In genomic region chr18:79695269-79695668, GRCh38 we compare ENCODE assay signal across 24 cellular contexts. TPM values are rescaled to one million over a fixed set of nuclear protein-coding genes. Genes with fewer than 3 reads are reported as not detected.
DNase-seq lines count a peak whose midpoint lies in the region; ATAC-seq and TF ChIP-seq lines count a peak whose summit lies in the region.
"Had no signal": no experiment of that assay in that cellular context is flagged by ENCODE, and none has a peak within 500 bp of the region (broad histone marks: within the 10 kb centered on the region; RNA-seq: fewer than 3 reads in every experiment).

No MANE protein-coding gene starts in this region.

- WGBS in body of pancreas, 2 donors = 90 to 93% methylated on average over 11 to 13 of the region's 13 CpGs

- peak; percentile 67 for DNase-seq in H7
- peak; percentile 24 for DNase-seq in glomerular visceral epithelial cell (ENCODE audit: extremely low spot score)
- no peak for DNase-seq in neural crest cell (ENCODE audit: low read depth, low spot score)
- no peak for DNase-seq in HPDE6-E6E7 (ENCODE audit: extremely low spot score)
- no peak for DNase-seq in Kasumi-1 (lab: John Stamatoyannopoulos, UW)
- no peak for DNase-seq in body of pancreas
- DNase-seq: activated CD4-positive, alpha-beta T cell treated with anti-CD3 and anti-CD28 coated beads for 1 hour; activated naive CD4-positive, alpha-beta T cell treated with anti-CD3 and anti-CD28 coated beads, Interleukin-2, amount 50 U/mL, for 16 hours; amygdala; CD4-positive, CD25-positive, alpha-beta regulatory T cell; hippocampal formation; immature natural killer cell; KBM-7; left ventricle myocardium superior; MM.1S; natural killer cell; NCI-H1417 treated with DMSO at 0.1 percent for 48 hours; NCI-H2107; NCI-H446 treated with DMSO at 0.1 percent for 48 hours; ovary; stimulated activated CD4-positive, alpha-beta T cell treated with anti-CD3 and anti-CD28 coated beads, Interleukin-4, amount 100 ng/mL, for 1 hour; upper lobe of right lung had no signal

- H3K4me3 Mint-ChIP-seq in neural crest cell = no peak overlapping the region
- H3K4me3 Mint-ChIP-seq: CD4-positive, CD25-positive, alpha-beta regulatory T cell; immature natural killer cell; natural killer cell; stimulated activated effector memory CD8-positive, alpha-beta T cell treated with anti-CD3 and anti-CD28 coated beads, Interleukin-12 subunit alpha, Interleukin-12 subunit beta, amount 100 ng/mL, for 72 hours had no signal

- H3K4me2 ChIP-seq in BLaER1 treated with 17β-estradiol and CSF1 and Interleukin-3, amounts not matched to agents 10 nM and 100 nM = peak overlapping the region in 8 of 11 experiments; percentile 8 to 79 (median 66); a peak in 14 of 22 replicates

- peaks cover 5% of the 10 kb centered on the region for H3K36me3 Mint-ChIP-seq in neural crest cell (ENCODE audit: low read depth)
- H3K36me3 Mint-ChIP-seq: natural killer cell had no signal

- no peaks in the 10 kb centered on the region for H3K9me3 Mint-ChIP-seq in neural crest cell
- H3K9me3 Mint-ChIP-seq: CD4-positive, CD25-positive, alpha-beta regulatory T cell; immature natural killer cell; natural killer cell; stimulated activated effector memory CD8-positive, alpha-beta T cell treated with anti-CD3 and anti-CD28 coated beads, Interleukin-12 subunit alpha, Interleukin-12 subunit beta, amount 100 ng/mL, for 72 hours had no signal

- no peaks in the 10 kb centered on the region for H3K27me3 Mint-ChIP-seq in neural crest cell (ENCODE audit: low read depth)
- H3K27me3 Mint-ChIP-seq: CD4-positive, CD25-positive, alpha-beta regulatory T cell had no signal

- H3K9ac ChIP-seq in BLaER1 treated with 17β-estradiol and CSF1 and Interleukin-3, amounts not matched to agents 10 nM and 100 nM = peak overlapping the region in 5 of 11 experiments; percentile 26 to 44 (median 31); a peak in 8 of 22 replicates

- peak overlapping the region; percentile 62 for H3K27ac Mint-ChIP-seq in neural crest cell (ENCODE audit: unreplicated experiment)
- H3K27ac Mint-ChIP-seq: CD4-positive, CD25-positive, alpha-beta regulatory T cell; stimulated activated effector memory CD8-positive, alpha-beta T cell treated with anti-CD3 and anti-CD28 coated beads, Interleukin-12 subunit alpha, Interleukin-12 subunit beta, amount 100 ng/mL, for 72 hours had no signal

- H3K36me3 ChIP-seq in BLaER1 treated with 17β-estradiol and CSF1 and Interleukin-3, amounts not matched to agents 10 nM and 100 nM = peaks cover 47 to 65% (median 52%) of the 10 kb centered on the region in 11 experiments
- peaks cover 13% of the 10 kb centered on the region for H3K36me3 ChIP-seq in H7 (replicated peaks; ENCODE audit: control insufficient read depth, insufficient read depth, low read length)
- H3K36me3 ChIP-seq in body of pancreas (replicated peaks in 1 of 2; ENCODE audit: insufficient read depth in 1 of 2, low read depth in 2 of 2) = peaks cover 11 to 30% of the 10 kb centered on the region in 2 donors
- H3K36me3 ChIP-seq: ovary had no signal

- intact Hi-C loops in body of pancreas (cut with DNase I) = no loop called here

- H4K20me1 ChIP-seq in BLaER1 treated with 17β-estradiol and CSF1 and Interleukin-3, amounts not matched to agents 10 nM and 100 nM = peaks cover 52 to 95% (median 91%) of the 10 kb centered on the region in 11 experiments

- peaks cover 0 to 4% (median 0%) of the 10 kb centered on the region in 11 experiments; a peak in 2 of 22 replicates for H3K9me3 ChIP-seq in BLaER1 treated with 17β-estradiol and CSF1 and Interleukin-3, amounts not matched to agents 10 nM and 100 nM (replicated peaks in 1 of 11)
- no peaks in the 10 kb centered on the region for H3K9me3 ChIP-seq in body of pancreas
- H3K9me3 ChIP-seq: ovary, upper lobe of right lung had no signal

- H3K4me1 Mint-ChIP-seq in neural crest cell = no peaks in the 10 kb centered on the region

- no peaks in the 10 kb centered on the region for H3K27me3 ChIP-seq in BLaER1 treated with 17β-estradiol and CSF1 and Interleukin-3, amounts not matched to agents 10 nM and 100 nM
- H3K27me3 ChIP-seq in H7 (ENCODE audit: control insufficient read depth, insufficient read depth, low read length) (no peaks in the 10 kb centered on the region), body of pancreas (no peaks in the 10 kb centered on the region)
- H3K27me3 ChIP-seq: ovary, upper lobe of right lung had no signal

- TF ChIP-seq POLR2A in body of pancreas (IDR thresholded peaks at IDR 0.05) = no peak

- no peak for ATAC-seq in body of pancreas
- ATAC-seq: left ventricle myocardium superior; natural killer cell; stimulated activated effector memory CD8-positive, alpha-beta T cell treated with anti-CD3 and anti-CD28 coated beads, Interleukin-12 subunit alpha, Interleukin-12 subunit beta, amount 100 ng/mL, for 72 hours; upper lobe of right lung had no signal

- peak overlapping the region in 1 of 11 experiments; percentile 26; a peak in 2 of 22 replicates for H3K27ac ChIP-seq in BLaER1 treated with 17β-estradiol and CSF1 and Interleukin-3, amounts not matched to agents 10 nM and 100 nM
- H3K27ac ChIP-seq in body of pancreas = no peak overlapping the region
- H3K27ac ChIP-seq: ovary, upper lobe of right lung had no signal

- TF ChIP-seq CTCF in neural crest cell (conservative IDR thresholded peaks at IDR 0.05) = no peak
- no peak for TF ChIP-seq CTCF in body of pancreas (IDR thresholded peaks at IDR 0.05)

- peaks cover 0 to 42% (median 32%) of the 10 kb centered on the region in 10 experiments; a peak in 16 of 20 replicates for H3K4me1 ChIP-seq in BLaER1 treated with 17β-estradiol and CSF1 and Interleukin-3, amounts not matched to agents 10 nM and 100 nM
- no peaks in the 10 kb centered on the region for H3K4me1 ChIP-seq in body of pancreas
- H3K4me1 ChIP-seq: upper lobe of right lung had no signal

- no peak overlapping the region for H3K4me3 ChIP-seq in BLaER1 treated with 17β-estradiol and CSF1 and Interleukin-3, amounts not matched to agents 10 nM and 100 nM
- H3K4me3 ChIP-seq in H7 (ENCODE audit: insufficient read depth, low read depth, low read length) (no peak overlapping the region), body of pancreas (no peak overlapping the region)
- H3K4me3 ChIP-seq: ovary, upper lobe of right lung had no signal

RNA-seq across cellular contexts. Expression of gene CTDP1, which starts 15.7 kb away (rescaled TPM):
- total RNA-seq in H7 (2014; rRNA removed; shearing (Covaris generic)) = 38.9 and 39.1 TPM in 2 replicates
- total RNA-seq in neural crest cell = 22.8 and 23.3 TPM in 2 replicates
- total RNA-seq in body of pancreas = 10 to 100 TPM in 1 of 2 donors, 1 to 10 TPM in 1; 8.8 to 21.8 TPM

Comparison
In these comparisons a context has a peak if more than half of its experiments do, and no peak if none do; other contexts are left out.
1. DNase-seq: peak in H7 (single experiment) and glomerular visceral epithelial cell (single experiment); none in neural crest cell (single experiment), HPDE6-E6E7 (single experiment), Kasumi-1 (0 of 2) and body of pancreas (0 of 4).